In genomic region chr22:24357547-24357946, GRCh38 we compare ENCODE assay signal across 1 cellular context.
TF ChIP-seq lines count a peak whose summit lies in the region.

No MANE protein-coding gene starts in this region.

TF ChIP-seq in HEK293, 187 proteins besides CTCF, POLR2A, EP300 and RAD21 (continued from another document):
- TF ChIP-seq ZNF280D (tag by site-specific recombination; IDR thresholded peaks at IDR 0.05) (no peak), PRDM6 (tag by site-specific recombination; IDR thresholded peaks at IDR 0.05) (peak; percentile 93)
